ENCODE assay signal across 8 cellular contexts in the genomic region with DNA sequence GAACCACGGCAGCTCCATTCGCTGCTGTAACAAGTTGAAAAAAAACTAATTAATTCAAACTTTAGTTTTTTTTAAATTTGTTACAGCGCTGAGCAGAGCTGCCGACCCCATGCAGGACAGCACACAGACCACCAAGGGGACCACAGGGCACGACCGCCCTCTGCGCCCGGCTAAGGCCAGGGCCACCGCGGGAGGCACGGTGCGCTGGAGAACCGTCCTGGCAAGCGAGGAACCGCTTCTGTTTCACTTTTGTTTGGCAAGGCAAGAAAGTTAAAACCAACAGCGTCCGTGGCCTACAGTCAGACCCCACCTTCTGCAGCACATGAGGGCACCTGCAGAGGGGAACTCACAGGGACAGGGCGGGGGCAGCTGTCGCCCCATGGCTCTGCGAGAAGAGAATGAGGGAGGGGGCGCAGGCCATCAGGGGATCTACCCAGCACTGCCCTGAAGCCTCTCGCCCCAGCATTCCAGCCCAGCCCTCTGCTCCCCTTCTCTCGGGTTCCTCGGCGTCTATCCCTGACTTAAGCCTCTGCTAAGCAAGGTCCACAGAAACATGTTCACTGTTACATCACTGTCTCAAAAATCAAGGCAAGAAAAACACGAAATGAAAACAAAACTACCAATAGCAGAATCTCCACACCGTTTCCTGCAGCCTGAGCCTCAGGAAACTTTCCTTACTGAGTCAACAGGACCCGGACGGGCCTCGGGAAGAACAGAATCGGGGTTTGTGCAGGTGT.
A peak's percentile ranks its signal among the peaks of the same experiment; 100 is the strongest.
DNase-seq lines count a peak whose midpoint lies in the region; ATAC-seq and TF ChIP-seq lines count a peak whose summit lies in the region.

No MANE protein-coding gene starts in this region.

- no peaks in the 10 kb centered on the region for H3K36me3 Mint-ChIP-seq in activated CD8-positive, alpha-beta T cell treated with anti-CD3 and anti-CD28 coated beads, Interleukin-2, amount 10 ng/mL, durations not matched to agents 7 days and 5 days (ENCODE audit: low read depth)
- H3K36me3 Mint-ChIP-seq in HFFc6 (ENCODE audit: low read depth) = peaks cover 8% of the 10 kb centered on the region

- peaks cover 4% of the 10 kb centered on the region for H3K36me3 ChIP-seq in BJ (ENCODE audit: control insufficient read depth, insufficient read depth, low read length)

- H3K27ac Mint-ChIP-seq in activated CD8-positive, alpha-beta T cell treated with anti-CD3 and anti-CD28 coated beads, Interleukin-2, amount 10 ng/mL, durations not matched to agents 7 days and 5 days = peak overlapping the region; percentile 85
- H3K27ac Mint-ChIP-seq in HFFc6 = no peak overlapping the region

- 0 out of 2 replicates have a peak overlapping the region, but pooled peaks have one; percentile 5 for H3K4me3 ChIP-seq in BJ (ENCODE audit: low read depth, low read length)
- peak overlapping the region; percentile 23 to 52 (median 30) for H3K4me3 ChIP-seq in skin epidermis

- H3K4me3 Mint-ChIP-seq in activated CD8-positive, alpha-beta T cell treated with anti-CD3 and anti-CD28 coated beads, Interleukin-2, amount 10 ng/mL, durations not matched to agents 7 days and 5 days = peak overlapping the region; percentile 71
- H3K4me3 Mint-ChIP-seq in HFFc6 = no peak overlapping the region

- POLR2A ChIA-PET in BJ (lab: Charles Lee) = no interaction called here
- POLR2A ChIA-PET in activated CD8-positive, alpha-beta T cell treated with anti-CD3 and anti-CD28 coated beads, Interleukin-2, amount 10 ng/mL, durations not matched to agents 7 days and 5 days (lab: Charles Lee) = interaction anchor here (1.0 kb wide), 1 partner anchor 171 kb away, joined by 3 read pairs; no protein-coding TSS in a partner anchor

- peak; percentile 66 for ATAC-seq in HG02642 (IDR thresholded peaks at IDR 0.05; ENCODE audit: poor library complexity, unreplicated experiment)
- ATAC-seq in activated CD8-positive, alpha-beta T cell treated with anti-CD3 and anti-CD28 coated beads, Interleukin-2, amount 10 ng/mL, durations not matched to agents 7 days and 5 days = peak; percentile 68
- ATAC-seq in HG03442 (IDR thresholded peaks at IDR 0.05; ENCODE audit: unreplicated experiment) = no peak

- DNase-seq in BJ (ENCODE audit: low read depth) (no peak), fibroblast of peridontal ligament (ENCODE audit: extremely low read depth) (peak; percentile 51), HFFc6 (no peak), 8988T (no peak)
- peak; percentile 34 for DNase-seq in activated CD8-positive, alpha-beta T cell treated with anti-CD3 and anti-CD28 coated beads, Interleukin-2, amount 10 ng/mL, durations not matched to agents 7 days and 5 days

- H3K4me1 Mint-ChIP-seq in activated CD8-positive, alpha-beta T cell treated with anti-CD3 and anti-CD28 coated beads, Interleukin-2, amount 10 ng/mL, durations not matched to agents 7 days and 5 days (ENCODE audit: low read depth) = no peaks in the 10 kb centered on the region
- H3K4me1 Mint-ChIP-seq in HFFc6 (ENCODE audit: low read depth) = no peaks in the 10 kb centered on the region

- CTCF ChIA-PET in BJ (lab: Yijun Ruan, JAX) = interaction anchor here (1.4 kb wide), 1 partner anchor 25 kb away, joined by 3 read pairs; no protein-coding TSS in a partner anchor
- CTCF ChIA-PET in activated CD8-positive, alpha-beta T cell treated with anti-CD3 and anti-CD28 coated beads, Interleukin-2, amount 10 ng/mL, durations not matched to agents 7 days and 5 days (lab: Charles Lee) = interaction anchor here (1.2 kb wide), 1 partner anchor 16 kb away, joined by 3 read pairs; no protein-coding TSS in a partner anchor

- H3K27me3 Mint-ChIP-seq in activated CD8-positive, alpha-beta T cell treated with anti-CD3 and anti-CD28 coated beads, Interleukin-2, amount 10 ng/mL, durations not matched to agents 7 days and 5 days (ENCODE audit: low read depth) = no peaks in the 10 kb centered on the region
- peaks cover 2% of the 10 kb centered on the region; the same call in 1 of the 2 replicates for H3K27me3 Mint-ChIP-seq in HFFc6 (ENCODE audit: insufficient read depth)

- no peaks in the 10 kb centered on the region for H3K9me3 Mint-ChIP-seq in activated CD8-positive, alpha-beta T cell treated with anti-CD3 and anti-CD28 coated beads, Interleukin-2, amount 10 ng/mL, durations not matched to agents 7 days and 5 days (ENCODE audit: insufficient read depth)
- H3K9me3 Mint-ChIP-seq in HFFc6 = no peaks in the 10 kb centered on the region

- H3K27ac ChIP-seq in skin epidermis = peak overlapping the region in 20 of 21 experiments; percentile 22 to 89 (median 76)

- TF ChIP-seq CTCF in BJ (IDR thresholded peaks at IDR 0.05; ENCODE audit: insufficient read depth, low read depth, low read length) (no peak), HFFc6 (IDR thresholded peaks at IDR 0.05) (no peak)

- H3K27me3 ChIP-seq in BJ (ENCODE audit: control insufficient read depth, insufficient read depth, low read length) = no peaks in the 10 kb centered on the region

Comparison
In these comparisons a context has a peak if more than half of its experiments do, and no peak if none do; other contexts are left out.
1. DNase-seq: peak in activated CD8-positive, alpha-beta T cell treated with anti-CD3 and anti-CD28 coated beads, Interleukin-2, amount 10 ng/mL, durations not matched to agents 7 days and 5 days (single experiment) and fibroblast of peridontal ligament (single experiment); none in BJ (single experiment), HFFc6 (single experiment) and 8988T (single experiment).